8 cellular contexts compared by ENCODE assay signal in genomic region chr17:49779730-49780220, GRCh38. TPM values are rescaled to one million over a fixed set of nuclear protein-coding genes. Genes with fewer than 3 reads are reported as not detected.
DNase-seq lines count a peak whose midpoint lies in the region; ATAC-seq and TF ChIP-seq lines count a peak whose summit lies in the region.

No MANE protein-coding gene starts in this region.

- ATAC-seq in heart left ventricle, result peak; percentile 28 to 67 (median 56)
- no peak for ATAC-seq in HG02759 (IDR thresholded peaks at IDR 0.05; ENCODE audit: unreplicated experiment)

- DNase-seq in stimulated activated CD4-positive, alpha-beta T cell treated with anti-CD3 and anti-CD28 coated beads, Interleukin-4, amount 100 ng/mL, for 24 hours, result peak; percentile 27
- no peak for DNase-seq in stimulated activated CD4-positive, alpha-beta T cell treated with anti-CD3 and anti-CD28 coated beads, Interleukin-2, amount 100 ng/mL, for 48 hours
- peak; percentile 41 for DNase-seq in NAMALWA (ENCODE audit: low spot score)
- DNase-seq in heart left ventricle, result peak in 1 of 5 donors; percentile 36
- DNase-seq in activated effector memory CD4-positive, alpha-beta T cell treated with anti-CD3 and anti-CD28 coated beads, Interleukin-2, amount 50 U/mL, for 16 hours, result no peak

- no peaks in the 10 kb centered on the region for H3K36me3 ChIP-seq in heart left ventricle
- H3K36me3 ChIP-seq in skeletal muscle satellite cell (ENCODE audit: insufficient read depth, low read length), result no peaks in the 10 kb centered on the region

- H3K4me2 ChIP-seq in skeletal muscle satellite cell (ENCODE audit: low read length), result peak overlapping the region; percentile 65

- intact Hi-C loops in heart left ventricle (cut with DNase I), result loop anchor here in 9 of 10 donors (1.0 to 10.0 kb wide), 10 partner anchors 49 to 212 kb away; partner anchors contain the start of genes SLC35B1 (in 6 of the 9), NXPH3 (in 1 of the 9) and TAC4 (in 1 of the 9)

- H3K9ac ChIP-seq in skeletal muscle satellite cell (ENCODE audit: low read depth, low read length), result peak overlapping the region; percentile 48

- H3K27me3 ChIP-seq in heart left ventricle, result no peaks in the 10 kb centered on the region
- H3K27me3 ChIP-seq in skeletal muscle satellite cell (ENCODE audit: control insufficient read depth, insufficient read depth, low read length), result no peaks in the 10 kb centered on the region

- no peak overlapping the region for H3K4me3 ChIP-seq in heart left ventricle
- H3K4me3 ChIP-seq in skeletal muscle satellite cell (ENCODE audit: low read length), result no peak overlapping the region

- TF ChIP-seq CTCF in VCaP (conservative IDR thresholded peaks at IDR 0.05) (peak; percentile 80), heart left ventricle (IDR thresholded peaks at IDR 0.05) (peak; percentile 31 to 74 (median 62))

- H3K4me1 ChIP-seq in heart left ventricle (peaks cover 0 to 58% (median 31%) of the 10 kb centered on the region in 12 donors), skeletal muscle satellite cell (ENCODE audit: control insufficient read depth, insufficient read depth, low read length) (peaks cover 25% of the 10 kb centered on the region)

- H3K27ac ChIP-seq in VCaP, result no peak overlapping the region
- peak overlapping the region in 4 of 12 donors; percentile 8 to 38 (median 32) for H3K27ac ChIP-seq in heart left ventricle

- no peaks in the 10 kb centered on the region for H3K9me3 ChIP-seq in heart left ventricle
- no peaks in the 10 kb centered on the region for H3K9me3 ChIP-seq in skeletal muscle satellite cell (replicated peaks; ENCODE audit: low read length)

- 11 to 20% (median 17%) methylated on average over 2 of the region's 2 CpGs for WGBS in heart left ventricle, 4 donors

- no peak for TF ChIP-seq POLR2A in heart left ventricle (IDR thresholded peaks at IDR 0.05)

RNA-seq across cellular contexts. Expression of gene KAT7, which starts 8.7 kb away (rescaled TPM):
- 10 to 100 TPM; 34.3 to 80.9 (median 56.0) TPM for total RNA-seq in heart left ventricle
- 10 to 100 TPM; 10.1 to 27.3 TPM for polyA plus RNA-seq in heart left ventricle
- total RNA-seq in skeletal muscle satellite cell (2012; rRNA removed), result 23.1 and 26.4 TPM in 2 replicates

RNA-seq across cellular contexts. Expression of gene FAM117A, which starts 15.8 kb away (rescaled TPM):
- 10 to 100 TPM in 6 of 9 donors, 1 to 10 TPM in 3; 5.9 to 18.5 (median 14.9) TPM for total RNA-seq in heart left ventricle
- 1 to 10 TPM; 5.2 to 7.1 TPM for polyA plus RNA-seq in heart left ventricle
- total RNA-seq in skeletal muscle satellite cell (2012; rRNA removed), result 1.3 and 2.3 TPM in 2 replicates

Comparison
In these comparisons a context has a peak if more than half of its experiments do, and no peak if none do; other contexts are left out.
1. DNase-seq: peak in stimulated activated CD4-positive, alpha-beta T cell treated with anti-CD3 and anti-CD28 coated beads, Interleukin-4, amount 100 ng/mL, for 24 hours (single experiment) and NAMALWA (single experiment); none in stimulated activated CD4-positive, alpha-beta T cell treated with anti-CD3 and anti-CD28 coated beads, Interleukin-2, amount 100 ng/mL, for 48 hours (0 of 2) and activated effector memory CD4-positive, alpha-beta T cell treated with anti-CD3 and anti-CD28 coated beads, Interleukin-2, amount 50 U/mL, for 16 hours (single experiment).